ENCODE assay signal across 16 cellular contexts in the genomic region with DNA sequence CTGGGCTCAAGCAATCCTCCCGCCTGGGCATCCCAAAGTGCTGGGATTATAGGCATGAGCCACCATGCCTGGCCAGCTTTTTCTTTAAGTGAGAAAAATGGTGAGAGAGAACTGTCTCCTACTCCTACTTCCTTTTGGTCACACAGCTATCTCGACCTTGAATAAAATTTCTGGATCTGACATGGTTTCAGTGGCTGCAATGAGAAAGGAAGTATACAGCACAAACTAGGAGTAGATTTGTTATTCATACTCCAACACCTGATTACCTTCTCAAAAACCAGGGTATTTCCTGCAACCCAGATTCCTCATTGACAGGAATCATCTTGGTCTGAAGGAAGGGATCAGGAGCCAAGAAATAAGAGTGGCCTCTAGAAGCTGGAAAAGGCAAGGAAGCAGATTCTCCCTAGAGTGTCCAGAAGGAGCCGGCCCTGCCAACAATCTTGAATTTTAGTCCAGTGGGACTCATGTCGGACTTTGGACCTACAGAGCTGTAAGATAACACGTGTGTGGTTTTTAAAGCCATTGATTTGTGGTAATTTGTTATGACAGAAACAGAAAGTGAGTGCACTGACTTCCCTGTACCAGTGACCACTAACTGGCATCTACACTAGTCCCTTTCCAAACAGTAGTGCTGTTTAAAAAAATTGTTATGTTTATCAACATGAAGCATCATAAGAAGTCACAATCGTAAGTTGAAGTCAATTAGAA.
DNase-seq lines count a peak whose midpoint lies in the region; ATAC-seq, FAIRE-seq and TF ChIP-seq lines count a peak whose summit lies in the region.
"Had no signal": no experiment of that assay in that cellular context is flagged by ENCODE, and none has a peak within 500 bp of the region (broad histone marks: within the 10 kb centered on the region; RNA-seq: fewer than 3 reads in every experiment).

No MANE protein-coding gene starts in this region.

- FAIRE-seq in HTR-8/SVneo (lab: Jason Lieb, UNC): no peak
- FAIRE-seq: A549 had no signal

- H3K4me3 ChIP-seq in GM12865 (ENCODE audit: low read depth, low read length): no peak overlapping the region
- H3K4me3 ChIP-seq: A549, heart right ventricle, SK-N-MC had no signal

- DNase-seq in GM12865 (ENCODE audit: low read depth) (peak; percentile 59), OCI-M1 (lab: John Stamatoyannopoulos, UW) (peak; percentile 73), NCI-H128 (lab: John Stamatoyannopoulos, UW; ENCODE audit: unreplicated experiment) (no peak), head of caudate nucleus (no peak), Right ventricle myocardium inferior (ENCODE audit: missing footprints) (no peak), HTR-8/SVneo (ENCODE audit: insufficient read length, low spot score) (no peak)
- DNase-seq: activated T-cell treated with anti-CD3 and anti-CD28 coated beads, Interleukin-2, amount 50 U/mL, for 48 hours; DMS79 treated with DMSO at 0.1 percent for 48 hours; heart right ventricle; Karpas-422; NCI-H146; NCI-H446 had no signal

- intact Hi-C loops in head of caudate nucleus (cut with DNase I) (no loop called here), Right ventricle myocardium inferior (cut with DNase I) (loop anchor here (2.0 kb wide), 1 partner anchor 64 kb away; no protein-coding TSS in a partner anchor)

- TF ChIP-seq CTCF in GM12865 (IDR thresholded peaks at IDR 0.05; ENCODE audit: insufficient read depth, low read depth, low read length, missing control alignments): no peak

- ATAC-seq in GM19397 (IDR thresholded peaks at IDR 0.05; ENCODE audit: unreplicated experiment) (peak; percentile 53), HG03135 (IDR thresholded peaks at IDR 0.05; ENCODE audit: unreplicated experiment) (peak; percentile 74), Right ventricle myocardium inferior (no peak)
- ATAC-seq: A549, heart right ventricle had no signal

Comparison
In these comparisons a context has a peak if more than half of its experiments do, and no peak if none do; other contexts are left out.
1. DNase-seq: peak in GM12865 (single experiment) and OCI-M1 (single experiment); none in NCI-H128 (single experiment), head of caudate nucleus (0 of 42), Right ventricle myocardium inferior (single experiment) and HTR-8/SVneo (single experiment).